In genomic region chr9:136343121-136343883, GRCh38 we compare ENCODE assay signal across 1 cellular context.
TF ChIP-seq lines count a peak whose summit lies in the region.

No MANE protein-coding gene starts in this region.

TF ChIP-seq in WTC11, 78 proteins besides CTCF, POLR2A, EP300 and RAD21 (continued from another document):
- TF ChIP-seq GABPB1 (CRISPR knock-in tag; IDR thresholded peaks at IDR 0.05) (no peak), TEAD4 (CRISPR knock-in tag; IDR thresholded peaks at IDR 0.05) (no peak), FOXP4 (CRISPR knock-in tag; IDR thresholded peaks at IDR 0.05) (no peak), TEAD1 (CRISPR knock-in tag; IDR thresholded peaks at IDR 0.05) (no peak), E2F1 (CRISPR knock-in tag; IDR thresholded peaks at IDR 0.05) (no peak), KAT7 (CRISPR knock-in tag; IDR thresholded peaks at IDR 0.05; ENCODE audit: borderline replicate concordance) (no peak), CREM (CRISPR knock-in tag; IDR thresholded peaks at IDR 0.05) (no peak), AR (CRISPR knock-in tag; IDR thresholded peaks at IDR 0.05) (no peak)
